In genomic region chr11:77072851-77073327, GRCh38 we compare ENCODE assay signal across 11 cellular contexts. TPM values are rescaled to one million over a fixed set of nuclear protein-coding genes. Genes with fewer than 3 reads are reported as not detected.
DNase-seq lines count a peak whose midpoint lies in the region; ATAC-seq and TF ChIP-seq lines count a peak whose summit lies in the region.
"Had no signal": no experiment of that assay in that cellular context is flagged by ENCODE, and none has a peak within 500 bp of the region (broad histone marks: within the 10 kb centered on the region; RNA-seq: fewer than 3 reads in every experiment).

No MANE protein-coding gene starts in this region.

- peaks cover 46% of the 10 kb centered on the region for H3K4me1 Mint-ChIP-seq in nephron progenitor cell

- no peaks in the 10 kb centered on the region for H3K36me3 Mint-ChIP-seq in activated naive CD4-positive, alpha-beta T cell treated with anti-CD3 and anti-CD28 coated beads, Interleukin-2, amount 50 U/mL, for 72 hours
- H3K36me3 Mint-ChIP-seq in nephron progenitor cell (ENCODE audit: low read depth): peaks cover 1% of the 10 kb centered on the region
- H3K36me3 Mint-ChIP-seq: memory B cell had no signal

- no peak overlapping the region for H3K27ac Mint-ChIP-seq in activated naive CD4-positive, alpha-beta T cell treated with anti-CD3 and anti-CD28 coated beads, Interleukin-2, amount 50 U/mL, for 72 hours
- H3K27ac Mint-ChIP-seq in nephron progenitor cell: peak overlapping the region; percentile 91
- H3K27ac Mint-ChIP-seq: memory B cell had no signal

- no peak for TF ChIP-seq POLR2A in vagina (IDR thresholded peaks at IDR 0.05)

- H3K4me3 Mint-ChIP-seq in nephron progenitor cell: peak overlapping the region; percentile 30
- H3K4me3 Mint-ChIP-seq: memory B cell had no signal

- H3K9ac ChIP-seq in duodenal mucosa (ENCODE audit: low read depth in 1 of 2, low read length in 2 of 2): peak overlapping the region; percentile 4 to 59

- H3K27me3 Mint-ChIP-seq in nephron progenitor cell (ENCODE audit: low read depth, poor library complexity): peaks cover 2% of the 10 kb centered on the region

- TF ChIP-seq CTCF in nephron progenitor cell (IDR thresholded peaks at IDR 0.05) (no peak), vagina (IDR thresholded peaks at IDR 0.05) (no peak)

- H3K27ac ChIP-seq in duodenal mucosa (ENCODE audit: low read depth, low read length): peak overlapping the region; percentile 89
- peak overlapping the region; percentile 93 for H3K27ac ChIP-seq in vagina
- H3K27ac ChIP-seq: HL-60 had no signal

- no peaks in the 10 kb centered on the region for H3K9me3 Mint-ChIP-seq in activated naive CD4-positive, alpha-beta T cell treated with anti-CD3 and anti-CD28 coated beads, Interleukin-2, amount 50 U/mL, for 72 hours
- H3K9me3 Mint-ChIP-seq in nephron progenitor cell: peaks cover 2% of the 10 kb centered on the region
- H3K9me3 Mint-ChIP-seq: memory B cell had no signal

- H3K4me3 ChIP-seq in duodenal mucosa (ENCODE audit: low read depth in 1 of 2, low read length in 2 of 2) (peak overlapping the region; percentile 4 to 14), vagina (no peak overlapping the region)

- peaks cover 0 to 3% of the 10 kb centered on the region in 2 donors for H3K36me3 ChIP-seq in duodenal mucosa (ENCODE audit: control insufficient read depth in 1 of 2, insufficient read depth in 2 of 2, low read length in 2 of 2)
- H3K36me3 ChIP-seq in vagina: no peaks in the 10 kb centered on the region

- no peaks in the 10 kb centered on the region for H3K27me3 ChIP-seq in duodenal mucosa (ENCODE audit: control insufficient read depth in 1 of 2, insufficient read depth in 2 of 2, low read length in 2 of 2)
- H3K27me3 ChIP-seq in vagina: no peaks in the 10 kb centered on the region

- DNase-seq in activated naive CD4-positive, alpha-beta T cell treated with anti-CD3 and anti-CD28 coated beads, Interleukin-2, amount 50 U/mL, for 72 hours (ENCODE audit: low spot score in 2 of 2): peak in 1 of 2 donors; percentile 72
- DNase-seq in activated naive CD4-positive, alpha-beta T cell treated with anti-CD3 and anti-CD28 coated beads, Interleukin-2, amount 50 U/mL, for 16 hours: no peak
- DNase-seq in nephron progenitor cell (no peak), vagina (ENCODE audit: extremely low spot score in 2 of 2) (no peak), NCI-H2107 (lab: John Stamatoyannopoulos, UW) (no peak), NCI-H146 treated with DMSO at 0.1 percent for 48 hours (lab: John Stamatoyannopoulos, UW; ENCODE audit: unreplicated experiment) (no peak), NCI-H2107 treated with DMSO at 0.1 percent for 48 hours (lab: John Stamatoyannopoulos, UW; ENCODE audit: unreplicated experiment) (no peak)

- intact Hi-C loops in vagina (cut with DNase I): no loop called here

- H3K4me1 ChIP-seq in duodenal mucosa (ENCODE audit: control insufficient read depth in 1 of 2, insufficient read depth in 2 of 2, low read length in 2 of 2): peaks cover 71 to 81% of the 10 kb centered on the region in 2 donors
- peaks cover 51% of the 10 kb centered on the region for H3K4me1 ChIP-seq in vagina

- ATAC-seq in activated naive CD4-positive, alpha-beta T cell treated with anti-CD3 and anti-CD28 coated beads, Interleukin-2, amount 50 U/mL, for 72 hours: peak; percentile 37 to 94

- H3K9me3 ChIP-seq in duodenal mucosa (ENCODE audit: control insufficient read depth in 1 of 2, low read length in 2 of 2) (no peaks in the 10 kb centered on the region), vagina (no peaks in the 10 kb centered on the region)

RNA-seq across cellular contexts. Expression of gene CAPN5, which starts 6.1 kb away (rescaled TPM):
- 1 to 10 TPM in 1 of 2 donors, under 1 TPM in 1; 0.89 to 2.5 TPM for total RNA-seq in activated naive CD4-positive, alpha-beta T cell treated with anti-CD3 and anti-CD28 coated beads, Interleukin-2, amount 50 U/mL, for 72 hours
- total RNA-seq in vagina: 15.0 TPM

RNA-seq across cellular contexts. Expression of gene OMP, which starts 29.8 kb away (rescaled TPM):
- total RNA-seq in activated naive CD4-positive, alpha-beta T cell treated with anti-CD3 and anti-CD28 coated beads, Interleukin-2, amount 50 U/mL, for 72 hours: not detected
- not detected for total RNA-seq in vagina
- total RNA-seq: esophagus mucosa had no signal

RNA-seq across cellular contexts. Expression of gene B3GNT6, which starts 38.7 kb away (rescaled TPM):
- not detected for total RNA-seq in activated naive CD4-positive, alpha-beta T cell treated with anti-CD3 and anti-CD28 coated beads, Interleukin-2, amount 50 U/mL, for 72 hours
- not detected for total RNA-seq in vagina

RNA-seq across cellular contexts. Expression of gene MYO7A, which starts 55.2 kb away (rescaled TPM):
- under 1 TPM in 1 of 2 donors, not detected in 1; 0.32 TPM for total RNA-seq in activated naive CD4-positive, alpha-beta T cell treated with anti-CD3 and anti-CD28 coated beads, Interleukin-2, amount 50 U/mL, for 72 hours
- 9.1 TPM for total RNA-seq in vagina

Comparison
In these comparisons a context has a peak if more than half of its experiments do, and no peak if none do; other contexts are left out.
1. H3K4me3 ChIP-seq: peak in duodenal mucosa (2 of 2); none in vagina (0 of 2).